ENCODE assay signal across 1 cellular context in genomic region chr9:35079426-35080341, GRCh38.
TF ChIP-seq lines count a peak whose summit lies in the region.

TSS of gene FANCG (minus strand) at chr9:35079942. CDS start at chr9:35079524, 418 bp downstream.

TF ChIP-seq in GM12878, 131 proteins besides CTCF, POLR2A, EP300 and RAD21 (continued from another document):
- TF ChIP-seq HCFC1 (IDR thresholded peaks at IDR 0.05; ENCODE audit: low read length) = peak; percentile 86
- TF ChIP-seq FOS (IDR thresholded peaks at IDR 0.05; ENCODE audit: borderline replicate concordance, extremely low read depth, insufficient read length) = no peak
- peak; percentile 58; the same call in 1 of the 2 replicates for TF ChIP-seq CREM (IDR thresholded peaks at IDR 0.05; ENCODE audit: low read depth)
- TF ChIP-seq CBX3 (IDR thresholded peaks at IDR 0.05; ENCODE audit: borderline replicate concordance, low read depth) = no peak
- no peak for TF ChIP-seq RAD51 (IDR thresholded peaks at IDR 0.05)
TF ChIP-seq in GM12878: peak in this region for 38.
